7 cellular contexts compared by ENCODE assay signal in the genomic region with DNA sequence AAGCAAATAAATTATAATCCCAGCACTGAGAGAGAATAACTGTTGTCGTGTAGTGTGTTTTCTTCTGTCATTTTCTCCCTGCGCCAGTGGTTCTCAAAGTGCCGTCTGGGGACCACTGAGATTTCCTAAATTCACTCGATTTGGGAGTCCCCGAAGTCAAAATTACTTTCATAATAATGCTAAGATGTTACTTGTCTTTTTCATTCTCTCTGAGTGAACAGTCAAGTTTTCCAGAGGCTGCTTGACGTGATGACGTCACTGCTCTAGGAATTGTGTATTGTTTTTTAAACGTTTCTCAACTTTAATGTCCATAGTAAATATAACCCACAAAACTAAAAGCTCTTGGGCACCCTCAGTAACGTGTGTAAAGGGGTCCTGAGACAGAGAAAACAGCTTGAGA. TPM values are rescaled to one million over a fixed set of nuclear protein-coding genes. Genes with fewer than 3 reads are reported as not detected.
DNase-seq lines count a peak whose midpoint lies in the region; ATAC-seq and TF ChIP-seq lines count a peak whose summit lies in the region.

No MANE protein-coding gene starts in this region.

- no peak overlapping the region; the same call in 1 of the 2 replicates for H3K4me3 ChIP-seq in HEK293 (ENCODE audit: low read depth, low read length)
- H3K4me3 ChIP-seq in fibroblast of pulmonary artery (replicated peaks; ENCODE audit: low read depth, low read length), result peak overlapping the region; percentile 79
- peak overlapping the region; percentile 72 for H3K4me3 ChIP-seq in smooth muscle cell

- H3K4me2 ChIP-seq in smooth muscle cell, result peak overlapping the region; percentile 94

- no peaks in the 10 kb centered on the region for H4K20me1 ChIP-seq in smooth muscle cell (ENCODE audit: low read depth)

- no peak for ATAC-seq in GM19035 (IDR thresholded peaks at IDR 0.05; ENCODE audit: unreplicated experiment)
- ATAC-seq in GM21786 (IDR thresholded peaks at IDR 0.05; ENCODE audit: unreplicated experiment), result no peak

- WGBS in smooth muscle cell (ENCODE audit: low lambda C conversion rate), result 64% methylated on average over 9 of the region's 9 CpGs

- H3K9ac ChIP-seq in smooth muscle cell (ENCODE audit: low read depth), result no peak overlapping the region

- H3K9me3 ChIP-seq in HEK293 (ENCODE audit: control insufficient read depth, insufficient read depth, low read depth, low read length) (no peaks in the 10 kb centered on the region), smooth muscle cell (replicated peaks; ENCODE audit: low read depth) (no peaks in the 10 kb centered on the region)

- peaks cover 7 to 32% of the 10 kb centered on the region in 2 experiments; a peak in 2 of 3 replicates for H3K36me3 ChIP-seq in HEK293 (ENCODE audit: control insufficient read depth in 2 of 2, insufficient read depth in 1 of 2, low read length in 2 of 2)
- H3K36me3 ChIP-seq in smooth muscle cell (ENCODE audit: low read depth), result peaks cover 8% of the 10 kb centered on the region

- H3K79me2 ChIP-seq in smooth muscle cell (ENCODE audit: low read depth), result no peaks in the 10 kb centered on the region

- H2AFZ ChIP-seq in smooth muscle cell (ENCODE audit: low read depth), result peak overlapping the region; percentile 50

- CTCF ChIA-PET in HEK293 (lab: Yijun Ruan, JAX), result interaction anchor here (0.6 to 6.3 kb wide), 14 partner anchors 59 to 551 kb away, joined by 3 to 77 read pairs (median 4); a partner anchor contains a TSS
- CTCF ChIA-PET in GM10248 (lab: Yijun Ruan, JAX), result interaction anchor here (1.0 to 5.9 kb wide), 27 partner anchors 10 to 535 kb away, joined by 3 to 48 read pairs (median 5); a partner anchor contains a TSS

- H3K4me1 ChIP-seq in HEK293 (ENCODE audit: control insufficient read depth, insufficient read depth, low read length), result no peaks in the 10 kb centered on the region
- H3K4me1 ChIP-seq in smooth muscle cell (ENCODE audit: low read depth), result peaks cover 13% of the 10 kb centered on the region

- H3K27me3 ChIP-seq in smooth muscle cell (ENCODE audit: low read depth), result peaks cover 19% of the 10 kb centered on the region

- no peak for TF ChIP-seq CTCF in HEK293 (tag by site-specific recombination; IDR thresholded peaks at IDR 0.05)
- TF ChIP-seq CTCF in VCaP (conservative IDR thresholded peaks at IDR 0.05), result no peak
- no peak for TF ChIP-seq CTCF in fibroblast of pulmonary artery (IDR thresholded peaks at IDR 0.05; ENCODE audit: low read length, missing control alignments)
- TF ChIP-seq CTCF in smooth muscle cell (IDR thresholded peaks at IDR 0.05; ENCODE audit: borderline replicate concordance, insufficient read depth, poor library complexity, severe bottlenecking), result no peak
- TF ChIP-seq CTCF in GM10248 (IDR thresholded peaks at IDR 0.05; ENCODE audit: control extremely low read depth, extremely low read depth, low read depth, missing control alignments), result no peak

- H3K27ac ChIP-seq in HEK293 (ENCODE audit: extremely low read depth, low read depth, low read length), result no peak overlapping the region
- H3K27ac ChIP-seq in VCaP, result peak overlapping the region; percentile 81
- H3K27ac ChIP-seq in smooth muscle cell (ENCODE audit: low read depth), result no peak overlapping the region

- peak; percentile 30 for DNase-seq in fibroblast of pulmonary artery (ENCODE audit: low read depth)
- no peak for DNase-seq in smooth muscle cell (lab: John Stamatoyannopoulos, UW; ENCODE audit: unreplicated experiment)
- DNase-seq in GM10248 (ENCODE audit: extremely low spot score), result no peak

- peaks cover 5% of the 10 kb centered on the region for H3F3A ChIP-seq in smooth muscle cell (ENCODE audit: low read depth)

- POLR2A ChIA-PET in HEK293 (lab: Yijun Ruan, JAX) (interaction anchor here (0.5 to 2.4 kb wide), 14 partner anchors 7 to 737 kb away, joined by 3 to 21 read pairs (median 5); a partner anchor contains a TSS), GM10248 (lab: Yijun Ruan, JAX) (interaction anchor here (0.5 kb wide), 1 partner anchor 291 kb away, joined by 6 read pairs; a partner anchor contains a TSS)

TF ChIP-seq in HEK293, 187 proteins besides CTCF, POLR2A, EP300 and RAD21:
- TF ChIP-seq, protein P1, sequence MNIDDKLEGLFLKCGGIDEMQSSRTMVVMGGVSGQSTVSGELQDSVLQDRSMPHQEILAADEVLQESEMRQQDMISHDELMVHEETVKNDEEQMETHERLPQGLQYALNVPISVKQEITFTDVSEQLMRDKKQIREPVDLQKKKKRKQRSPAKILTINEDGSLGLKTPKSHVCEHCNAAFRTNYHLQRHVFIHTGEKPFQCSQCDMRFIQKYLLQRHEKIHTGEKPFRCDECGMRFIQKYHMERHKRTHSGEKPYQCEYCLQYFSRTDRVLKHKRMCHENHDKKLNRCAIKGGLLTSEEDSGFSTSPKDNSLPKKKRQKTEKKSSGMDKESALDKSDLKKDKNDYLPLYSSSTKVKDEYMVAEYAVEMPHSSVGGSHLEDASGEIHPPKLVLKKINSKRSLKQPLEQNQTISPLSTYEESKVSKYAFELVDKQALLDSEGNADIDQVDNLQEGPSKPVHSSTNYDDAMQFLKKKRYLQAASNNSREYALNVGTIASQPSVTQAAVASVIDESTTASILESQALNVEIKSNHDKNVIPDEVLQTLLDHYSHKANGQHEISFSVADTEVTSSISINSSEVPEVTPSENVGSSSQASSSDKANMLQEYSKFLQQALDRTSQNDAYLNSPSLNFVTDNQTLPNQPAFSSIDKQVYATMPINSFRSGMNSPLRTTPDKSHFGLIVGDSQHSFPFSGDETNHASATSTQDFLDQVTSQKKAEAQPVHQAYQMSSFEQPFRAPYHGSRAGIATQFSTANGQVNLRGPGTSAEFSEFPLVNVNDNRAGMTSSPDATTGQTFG (tag by site-specific recombination; IDR thresholded peaks at IDR 0.05; ENCODE audit: borderline replicate concordance), result no peak
- TF ChIP-seq, protein P2, sequence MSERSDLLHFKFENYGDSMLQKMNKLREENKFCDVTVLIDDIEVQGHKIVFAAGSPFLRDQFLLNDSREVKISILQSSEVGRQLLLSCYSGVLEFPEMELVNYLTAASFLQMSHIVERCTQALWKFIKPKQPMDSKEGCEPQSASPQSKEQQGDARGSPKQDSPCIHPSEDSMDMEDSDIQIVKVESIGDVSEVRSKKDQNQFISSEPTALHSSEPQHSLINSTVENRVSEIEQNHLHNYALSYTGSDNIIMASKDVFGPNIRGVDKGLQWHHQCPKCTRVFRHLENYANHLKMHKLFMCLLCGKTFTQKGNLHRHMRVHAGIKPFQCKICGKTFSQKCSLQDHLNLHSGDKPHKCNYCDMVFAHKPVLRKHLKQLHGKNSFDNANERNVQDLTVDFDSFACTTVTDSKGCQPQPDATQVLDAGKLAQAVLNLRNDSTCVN (tag by site-specific recombination; optimal IDR thresholded peaks at IDR 0.05), result no peak
- TF ChIP-seq ZBTB20 (tag by site-specific recombination; IDR thresholded peaks at IDR 0.05) (no peak), PRDM1 (tag by site-specific recombination; IDR thresholded peaks at IDR 0.05) (0 out of 2 replicates have a peak, but pooled peaks have one; percentile 12), KLF9 (tag by site-specific recombination; IDR thresholded peaks at IDR 0.05; ENCODE audit: low read depth) (no peak), YY1 (tag by site-specific recombination; IDR thresholded peaks at IDR 0.05) (no peak), GLIS2 (tag by site-specific recombination; IDR thresholded peaks at IDR 0.05) (no peak), ZNF335 (tag by site-specific recombination; conservative IDR thresholded peaks at IDR 0.05) (0 out of 2 replicates have a peak, but pooled peaks have one; percentile 20), ZNF473 (tag by site-specific recombination; IDR thresholded peaks at IDR 0.05) (no peak), ZNF157 (tag by site-specific recombination; IDR thresholded peaks at IDR 0.05) (no peak)
- TF ChIP-seq, protein P3, sequence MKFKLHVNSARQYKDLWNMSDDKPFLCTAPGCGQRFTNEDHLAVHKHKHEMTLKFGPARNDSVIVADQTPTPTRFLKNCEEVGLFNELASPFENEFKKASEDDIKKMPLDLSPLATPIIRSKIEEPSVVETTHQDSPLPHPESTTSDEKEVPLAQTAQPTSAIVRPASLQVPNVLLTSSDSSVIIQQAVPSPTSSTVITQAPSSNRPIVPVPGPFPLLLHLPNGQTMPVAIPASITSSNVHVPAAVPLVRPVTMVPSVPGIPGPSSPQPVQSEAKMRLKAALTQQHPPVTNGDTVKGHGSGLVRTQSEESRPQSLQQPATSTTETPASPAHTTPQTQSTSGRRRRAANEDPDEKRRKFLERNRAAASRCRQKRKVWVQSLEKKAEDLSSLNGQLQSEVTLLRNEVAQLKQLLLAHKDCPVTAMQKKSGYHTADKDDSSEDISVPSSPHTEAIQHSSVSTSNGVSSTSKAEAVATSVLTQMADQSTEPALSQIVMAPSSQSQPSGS (tag by site-specific recombination; IDR thresholded peaks at IDR 0.05; ENCODE audit: low read depth), result peak; percentile 86
TF ChIP-seq in HEK293: peak in this region for 3.

RNA-seq across cellular contexts. Expression of a gene that starts 0.8 kb away (rescaled TPM):
- total RNA-seq in smooth muscle cell, result 21.8 and 25.8 TPM in 2 replicates
- 40.4 and 57.5 TPM in 2 replicates for polyA plus RNA-seq in smooth muscle cell

RNA-seq across cellular contexts. Expression of a gene that starts 47.8 kb away (rescaled TPM):
- 49.0 and 63.2 TPM in 2 replicates for total RNA-seq in smooth muscle cell
- 115 and 134 TPM in 2 replicates for polyA plus RNA-seq in smooth muscle cell

RNA-seq across cellular contexts. Expression of a gene that starts 53.0 kb away (rescaled TPM):
- total RNA-seq in smooth muscle cell, result 32.5 and 34.7 TPM in 2 replicates
- polyA plus RNA-seq in smooth muscle cell, result 39.9 and 46.9 TPM in 2 replicates

RNA-seq across cellular contexts. Expression of a gene that starts 58.4 kb away (rescaled TPM):
- total RNA-seq in smooth muscle cell, result not detected in 2 replicates
- polyA plus RNA-seq in smooth muscle cell, result 0.50 TPM in 1 of 2 replicates, not detected in the other
